In the genomic region with DNA sequence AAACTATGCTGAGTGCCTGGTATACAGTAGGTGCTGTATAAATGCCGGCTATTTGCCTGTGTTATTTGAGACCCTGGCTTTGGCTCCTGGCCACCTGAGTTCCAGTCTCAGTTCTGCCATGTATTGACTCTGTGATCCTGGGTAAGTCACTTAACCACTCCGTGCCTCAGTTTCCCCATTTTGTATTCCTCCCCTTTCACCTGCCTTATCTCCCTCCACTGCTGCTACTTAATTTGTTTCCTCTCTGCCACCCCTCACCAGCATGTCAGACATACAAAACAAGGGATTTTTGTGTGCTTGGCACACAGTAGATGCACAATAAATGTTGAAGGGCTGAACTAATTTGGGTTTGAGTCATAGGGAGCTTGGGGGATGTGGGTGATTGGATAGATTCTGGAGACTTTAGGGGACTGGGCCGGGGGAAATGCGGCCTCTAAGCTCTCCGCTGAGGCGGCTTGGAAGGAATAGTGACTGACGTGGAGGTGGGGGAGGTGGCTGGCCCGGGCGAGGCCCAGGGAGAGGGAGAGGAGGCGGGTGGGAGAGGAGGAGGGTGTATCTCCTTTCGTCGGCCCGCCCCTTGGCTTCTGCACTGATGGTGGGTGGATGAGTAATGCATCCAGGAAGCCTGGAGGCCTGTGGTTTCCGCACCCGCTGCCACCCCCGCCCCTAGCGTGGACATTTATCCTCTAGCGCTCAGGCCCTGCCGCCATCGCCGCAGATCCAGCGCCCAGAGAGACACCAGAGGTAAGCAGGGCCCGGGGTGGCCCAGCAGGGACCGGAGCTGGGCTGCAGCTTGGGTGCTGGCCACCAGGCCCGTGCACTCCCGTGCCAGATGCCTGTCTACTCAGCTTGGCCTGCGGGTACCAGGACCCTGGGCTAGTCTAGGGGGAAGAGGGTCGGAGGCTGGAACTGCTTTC, we compare ENCODE assay signal across 1 cellular context.
TF ChIP-seq lines count a peak whose summit lies in the region.

Gene TIMP1 (plus strand): TSS at position 706 of the 917 bp plus-strand sequence. CDS start 980 bp downstream, outside the sequence.

TF ChIP-seq in SK-N-SH, 30 proteins besides CTCF, POLR2A, EP300 and RAD21 (continued from another document):
- TF ChIP-seq ELF1 (IDR thresholded peaks at IDR 0.05) (peak; percentile 69), POLR2AphosphoS5 (IDR thresholded peaks at IDR 0.05; ENCODE audit: low read depth, low read length) (peak; percentile 43; the same call in 1 of the 2 replicates), YY1 (IDR thresholded peaks at IDR 0.05; ENCODE audit: low read depth) (peak; percentile 65; the same call in 1 of the 2 replicates)
